ENCODE assay signal across 2 cellular contexts in genomic region chr6:166588691-166589333, GRCh38.
TF ChIP-seq lines count a peak whose summit lies in the region.

No MANE protein-coding gene starts in this region.

TF ChIP-seq in GM23338, 12 proteins besides CTCF, POLR2A, EP300 and RAD21 (continued from another document):
- TF ChIP-seq ZNF114 (CRISPR knock-in tag; IDR thresholded peaks at IDR 0.05) (no peak), REST (IDR thresholded peaks at IDR 0.05; ENCODE audit: unreplicated experiment) (no peak), JUNB (IDR thresholded peaks at IDR 0.05; ENCODE audit: unreplicated experiment) (no peak), ETS1 (IDR thresholded peaks at IDR 0.05) (no peak), POLR2AphosphoS5 (IDR thresholded peaks at IDR 0.05; ENCODE audit: low read depth) (no peak), NANOG (IDR thresholded peaks at IDR 0.05; ENCODE audit: borderline replicate concordance) (no peak), ZNF462 (CRISPR knock-in tag; IDR thresholded peaks at IDR 0.05) (no peak), CREB1 (CRISPR knock-in tag; IDR thresholded peaks at IDR 0.05; ENCODE audit: low read depth) (no peak)

TF ChIP-seq in SK-N-SH, 30 proteins besides CTCF, POLR2A, EP300 and RAD21 (continued from another document):
- TF ChIP-seq SIN3A (IDR thresholded peaks at IDR 0.05; ENCODE audit: borderline replicate concordance, low read depth, low read length) (no peak), TEAD4 (IDR thresholded peaks at IDR 0.05; ENCODE audit: borderline replicate concordance, insufficient read depth) (peak; percentile 63), NFIC (IDR thresholded peaks at IDR 0.05; ENCODE audit: borderline replicate concordance) (peak; percentile 59; the same call in 1 of the 2 replicates), FOXM1 (IDR thresholded peaks at IDR 0.05; ENCODE audit: low read depth) (no peak), POLR2AphosphoS5 (IDR thresholded peaks at IDR 0.05; ENCODE audit: low read depth, low read length) (peak; percentile 25; the same call in 1 of the 2 replicates), TCF12 (IDR thresholded peaks at IDR 0.05) (peak; percentile 78), RXRA (IDR thresholded peaks at IDR 0.05; ENCODE audit: borderline replicate concordance, low read depth) (peak; percentile 12; the same call in 1 of the 2 replicates), PBX3 (IDR thresholded peaks at IDR 0.05) (peak; percentile 57; the same call in 1 of the 2 replicates)
